ENCODE assay signal across 8 cellular contexts in the genomic region with DNA sequence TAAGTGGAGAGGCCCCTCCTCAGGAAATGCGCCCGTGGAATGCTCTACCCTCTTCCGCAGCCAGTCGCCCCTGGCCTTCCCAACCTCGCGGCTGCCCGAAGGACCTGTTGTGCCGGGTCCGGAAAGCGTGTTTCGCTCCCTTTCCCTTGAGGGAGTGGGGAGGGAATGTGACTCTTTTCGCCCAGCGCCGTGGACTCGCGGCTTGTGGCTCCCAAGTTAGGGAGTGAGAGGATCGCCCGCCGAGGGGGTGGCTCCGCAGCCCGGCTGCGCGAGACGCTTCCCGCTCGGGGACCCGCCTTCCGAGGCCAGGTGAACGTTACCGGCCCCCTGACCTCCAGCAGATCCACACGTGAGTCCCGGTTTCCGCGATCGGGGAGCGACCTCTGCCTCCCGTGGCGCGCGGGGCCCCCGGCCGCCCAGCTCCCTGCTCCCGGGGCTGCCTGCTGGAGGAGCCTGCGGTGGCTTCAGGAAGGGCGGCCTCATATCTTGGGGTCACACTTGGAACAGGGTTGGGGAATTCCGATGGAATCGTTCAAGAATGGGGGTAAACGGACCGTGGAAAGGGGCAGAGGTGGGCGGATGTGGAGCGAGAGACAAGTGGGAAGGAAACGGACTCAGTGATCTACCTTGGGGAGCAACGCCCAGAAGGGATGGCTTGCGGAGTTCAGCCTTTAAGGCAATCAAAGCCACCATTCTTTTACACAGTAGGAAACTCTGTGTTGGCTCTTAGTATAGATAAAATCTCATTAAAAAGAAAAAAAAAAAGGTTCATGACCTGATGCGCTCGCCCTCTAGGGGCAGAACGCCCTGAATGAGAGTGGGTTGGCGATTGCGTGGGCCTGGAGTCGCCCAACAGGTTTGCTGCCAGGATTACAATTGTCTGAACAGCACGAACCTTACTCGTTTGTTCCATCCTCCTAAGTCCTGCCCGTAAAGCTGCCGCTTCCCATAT. TPM values are rescaled to one million over a fixed set of nuclear protein-coding genes. Genes with fewer than 3 reads are reported as not detected.
DNase-seq lines count a peak whose midpoint lies in the region; ATAC-seq and TF ChIP-seq lines count a peak whose summit lies in the region.

No MANE protein-coding gene starts in this region.

- TF ChIP-seq CTCF in Panc1 (IDR thresholded peaks at IDR 0.05): peak; percentile 71
- TF ChIP-seq CTCF in cardiac fibroblast (IDR thresholded peaks at IDR 0.05; ENCODE audit: low read depth, low read length): peak; percentile 22

- peaks cover 21% of the 10 kb centered on the region for H3K27me3 ChIP-seq in ACC112 (ENCODE audit: insufficient read depth, low read length)
- peaks cover 33% of the 10 kb centered on the region for H3K27me3 ChIP-seq in Panc1 (ENCODE audit: control insufficient read depth, insufficient read depth, low read length)

- intact Hi-C loops in Panc1 (cut with micrococcal nuclease; ENCODE audit: unreplicated experiment): loop anchor here (5.0 kb wide), 1 partner anchor 613 kb away; no protein-coding TSS in a partner anchor

- ATAC-seq in GM18870 (IDR thresholded peaks at IDR 0.05; ENCODE audit: unreplicated experiment) (peak; percentile 43), Panc1 (peak; percentile 74), GM21360 (IDR thresholded peaks at IDR 0.05; ENCODE audit: unreplicated experiment) (no peak)

- H3K4me1 ChIP-seq in ACC112 (ENCODE audit: control insufficient read depth, insufficient read depth, low read length, unreplicated experiment) (peaks cover 7% of the 10 kb centered on the region), Panc1 (ENCODE audit: control insufficient read depth, insufficient read depth, low read length) (no peaks in the 10 kb centered on the region)

- peak overlapping the region; percentile 27 for H2AFZ ChIP-seq in ACC112 (ENCODE audit: low read length, unreplicated experiment)

- H3K27ac ChIP-seq in ACC112 (ENCODE audit: low read depth, low read length) (no peak overlapping the region), Panc1 (ENCODE audit: low read length) (no peak overlapping the region)

- BruUV-seq in Panc1 (replicated peaks; lab: Mats Ljungman, UMichigan): no TSS peak

- H3K36me3 ChIP-seq in ACC112 (ENCODE audit: insufficient read depth, low read length) (no peaks in the 10 kb centered on the region), Panc1 (ENCODE audit: control insufficient read depth, insufficient read depth, low read length) (no peaks in the 10 kb centered on the region; the same call in 1 of the 2 replicates)

- DNase-seq in Panc1 (ENCODE audit: low read depth, low spot score): no peak
- DNase-seq in cardiac fibroblast (ENCODE audit: low read depth in 2 of 2): peak in 1 of 2 donors; percentile 10
- DNase-seq in kidney tubule cell (ENCODE audit: low spot score): peak; percentile 58
- peak; percentile 2 to 31 for DNase-seq in stimulated activated CD4-positive, alpha-beta T cell treated with anti-CD3 and anti-CD28 coated beads, Interleukin-4, amount 100 ng/mL, for 4 hours
- no peak for DNase-seq in UCSD-AML1 (lab: John Stamatoyannopoulos, UW; ENCODE audit: unreplicated experiment)

- POLR2A ChIA-PET in Panc1 (lab: Charles Lee): no interaction called here

- H3K4me3 ChIP-seq in ACC112 (ENCODE audit: low read depth, low read length) (peak overlapping the region; percentile 75), Panc1 (ENCODE audit: low read depth in 2 of 2, low read length in 2 of 2) (peak overlapping the region; percentile 47 to 70), cardiac fibroblast (replicated peaks in 1 of 2; ENCODE audit: low read depth in 2 of 2, low read length in 2 of 2) (peak overlapping the region; percentile 59 to 62)

- in situ Hi-C loops in Panc1 (cut with HindIII; ENCODE audit: low pct_unique_long_range_greater_than_20kb, low sequenced_read_pairs): no loop called here

- H3K9me3 ChIP-seq in Panc1 (ENCODE audit: control insufficient read depth, insufficient read depth, low read depth, low read length): no peaks in the 10 kb centered on the region

- no peaks in the 10 kb centered on the region for H3K79me2 ChIP-seq in ACC112 (ENCODE audit: control insufficient read depth, insufficient read depth, low read length, unreplicated experiment)

- CTCF ChIA-PET in Panc1 (lab: Charles Lee): interaction anchor here (0.6 to 1.2 kb wide), 3 partner anchors 147 to 1746 kb away, joined by 3 read pairs; partner anchors contain the start of gene HDDC2

RNA-seq across cellular contexts. Expression of gene TPD52L1, which starts 0.9 kb away (rescaled TPM):
- total RNA-seq in Panc1 (2021; ENCODE audit: unreplicated experiment): 2.9 TPM
- polyA plus RNA-seq in Panc1 (2012; ENCODE audit: insufficient read length): 2.2 TPM

Comparison
In these comparisons a context has a peak if more than half of its experiments do, and no peak if none do; other contexts are left out.
1. DNase-seq: peak in kidney tubule cell (single experiment) and stimulated activated CD4-positive, alpha-beta T cell treated with anti-CD3 and anti-CD28 coated beads, Interleukin-4, amount 100 ng/mL, for 4 hours (2 of 2); none in Panc1 (single experiment) and UCSD-AML1 (single experiment).
2. Peak in every context shown above with its lines, with median percentiles within 50 percentile points of each other: H3K4me3 ChIP-seq.